In genomic region chr2:133045787-133046186, GRCh38 we compare ENCODE assay signal across 19 cellular contexts.
DNase-seq lines count a peak whose midpoint lies in the region; ATAC-seq, FAIRE-seq and TF ChIP-seq lines count a peak whose summit lies in the region.
"Had no signal": no experiment of that assay in that cellular context is flagged by ENCODE, and none has a peak within 500 bp of the region (broad histone marks: within the 10 kb centered on the region; RNA-seq: fewer than 3 reads in every experiment).

No MANE protein-coding gene starts in this region.

- CTCF ChIA-PET in A549 (lab: Yijun Ruan, JAX), result interaction anchor here (1.4 kb wide), 1 partner anchor 12 kb away, joined by 3 read pairs; no protein-coding TSS in a partner anchor

- ATAC-seq in A549, result peak; percentile 47 to 64; a peak in 2 of 6 replicates
- ATAC-seq in foreskin keratinocyte, result peak; percentile 54
- ATAC-seq in HG03378 (IDR thresholded peaks at IDR 0.05; ENCODE audit: unreplicated experiment), result no peak
- ATAC-seq: Panc1 had no signal

- no peaks in the 10 kb centered on the region for H3K4me1 ChIP-seq in A549
- no peaks in the 10 kb centered on the region for H3K4me1 ChIP-seq in foreskin keratinocyte

- peak in 1 of 2 experiments; percentile 22 for DNase-seq in A549 (ENCODE audit: low read depth in 1 of 2, low spot score in 1 of 2)
- DNase-seq in HT1080 (ENCODE audit: low read depth), result peak; percentile 56
- DNase-seq in RKO (ENCODE audit: low spot score), result peak; percentile 30
- peak in 1 of 2 donors; percentile 44 for DNase-seq in foreskin keratinocyte
- DNase-seq in HT-29 (ENCODE audit: low spot score), result no peak
- no peak for DNase-seq in pons (ENCODE audit: low spot score)
- DNase-seq in cerebellar cortex (ENCODE audit: low spot score), result no peak
- DNase-seq: AML-193, DMS 273 treated with DMSO at 0.1 percent for 48 hours, NCI-H1048, NCI-H146, NCI-H2081, NCI-H510A treated with DMSO at 0.1 percent for 48 hours, NCI-H82, Right ventricle myocardium superior, SK-N-SH had no signal

- WGBS in A549 (ENCODE audit: missing lambda C conversion rate), result 45% methylated on average over 5 of the region's 5 CpGs

- TF ChIP-seq POLR2A in A549 (IDR thresholded peaks at IDR 0.05; ENCODE audit: low read length), result no peak

- H3K4me2 ChIP-seq in A549, result peak overlapping the region; percentile 16; the same call in 1 of the 3 replicates
- H3K4me2 ChIP-seq: SK-N-SH had no signal

- POLR2A ChIA-PET in A549 (lab: Yijun Ruan, JAX), result no interaction called here

- H3K27me3 ChIP-seq in foreskin keratinocyte, result no peaks in the 10 kb centered on the region

- TF ChIP-seq CTCF in A549 (IDR thresholded peaks at IDR 0.05) (no peak), foreskin keratinocyte (conservative IDR thresholded peaks at IDR 0.05) (no peak)

- no peak overlapping the region for H3K4me3 ChIP-seq in A549

- no peak overlapping the region for H3K27ac ChIP-seq in A549
- H3K27ac ChIP-seq in foreskin keratinocyte, result no peak overlapping the region

- no peak for FAIRE-seq in A549 (lab: Jason Lieb, UNC)
- FAIRE-seq: H1 had no signal

- no peaks in the 10 kb centered on the region for H3K9me3 ChIP-seq in A549
- H3K9me3 ChIP-seq: SK-N-SH had no signal

- TF ChIP-seq RAD21 in A549 (conservative IDR thresholded peaks at IDR 0.05 in 1 of 2, IDR thresholded peaks at IDR 0.05 in 1 of 2), result no peak

- no peak for TF ChIP-seq EP300 in A549 (IDR thresholded peaks at IDR 0.05)

TF ChIP-seq in A549, 52 proteins besides CTCF, POLR2A, EP300 and RAD21:
- TF ChIP-seq GATA3 (IDR thresholded peaks at IDR 0.05; ENCODE audit: borderline replicate concordance), result no peak
- no peak for TF ChIP-seq EHMT2 (IDR thresholded peaks at IDR 0.05; ENCODE audit: low read depth)
- TF ChIP-seq, protein P1, sequence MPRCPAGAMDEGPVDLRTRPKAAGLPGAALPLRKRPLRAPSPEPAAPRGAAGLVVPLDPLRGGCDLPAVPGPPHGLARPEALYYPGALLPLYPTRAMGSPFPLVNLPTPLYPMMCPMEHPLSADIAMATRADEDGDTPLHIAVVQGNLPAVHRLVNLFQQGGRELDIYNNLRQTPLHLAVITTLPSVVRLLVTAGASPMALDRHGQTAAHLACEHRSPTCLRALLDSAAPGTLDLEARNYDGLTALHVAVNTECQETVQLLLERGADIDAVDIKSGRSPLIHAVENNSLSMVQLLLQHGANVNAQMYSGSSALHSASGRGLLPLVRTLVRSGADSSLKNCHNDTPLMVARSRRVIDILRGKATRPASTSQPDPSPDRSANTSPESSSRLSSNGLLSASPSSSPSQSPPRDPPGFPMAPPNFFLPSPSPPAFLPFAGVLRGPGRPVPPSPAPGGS (IDR thresholded peaks at IDR 0.05), result no peak
- no peak for TF ChIP-seq RARB (CRISPR knock-in tag; IDR thresholded peaks at IDR 0.05)
- no peak for TF ChIP-seq ZSCAN20 (CRISPR knock-in tag; IDR thresholded peaks at IDR 0.05)
- no peak for TF ChIP-seq FOXS1 (CRISPR knock-in tag; IDR thresholded peaks at IDR 0.05)
- TF ChIP-seq, protein P2, sequence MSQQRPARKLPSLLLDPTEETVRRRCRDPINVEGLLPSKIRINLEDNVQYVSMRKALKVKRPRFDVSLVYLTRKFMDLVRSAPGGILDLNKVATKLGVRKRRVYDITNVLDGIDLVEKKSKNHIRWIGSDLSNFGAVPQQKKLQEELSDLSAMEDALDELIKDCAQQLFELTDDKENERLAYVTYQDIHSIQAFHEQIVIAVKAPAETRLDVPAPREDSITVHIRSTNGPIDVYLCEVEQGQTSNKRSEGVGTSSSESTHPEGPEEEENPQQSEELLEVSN (IDR thresholded peaks at IDR 0.05; ENCODE audit: borderline replicate concordance, low read depth), result no peak

Comparison
In these comparisons a context has a peak if more than half of its experiments do, and no peak if none do; other contexts are left out.
1. DNase-seq: peak in HT1080 (single experiment) and RKO (single experiment); none in HT-29 (single experiment), pons (single experiment) and cerebellar cortex (single experiment).